8 cellular contexts compared by ENCODE assay signal in genomic region chr14:24135834-24136683, GRCh38. TPM values are rescaled to one million over a fixed set of nuclear protein-coding genes. Genes with fewer than 3 reads are reported as not detected.
A peak's percentile ranks its signal among the peaks of the same experiment; 100 is the strongest.
DNase-seq lines count a peak whose midpoint lies in the region; ATAC-seq and TF ChIP-seq lines count a peak whose summit lies in the region.

TSS of gene PSME1 (plus strand) at chr14:24136194. CDS start at chr14:24136263, 69 bp downstream.

- peaks cover 3% of the 10 kb centered on the region for H3K36me3 Mint-ChIP-seq in IgD-negative memory B cell

- H3K27me3 Mint-ChIP-seq in IgD-negative memory B cell = no peaks in the 10 kb centered on the region

- no peaks in the 10 kb centered on the region for H3K27me3 ChIP-seq in mucosa of stomach (ENCODE audit: control insufficient read depth, insufficient read depth, low read length)

- peak within 1 kb of the TSS; percentile 78 to 98 (median 95) for H3K27ac Mint-ChIP-seq in IgD-negative memory B cell

- H3K4me3 ChIP-seq in epithelial cell of proximal tubule (ENCODE audit: low read depth, low read length) (peak within 1 kb of the TSS; percentile 95), mucosa of stomach (ENCODE audit: low read length) (peak within 1 kb of the TSS; percentile 33)

- no peak for TF ChIP-seq CTCF in epithelial cell of proximal tubule (conservative IDR thresholded peaks at IDR 0.05; ENCODE audit: low read depth, low read length)

- H3K4me1 ChIP-seq in mucosa of stomach (ENCODE audit: control insufficient read depth, insufficient read depth, low read length) = peaks cover 29% of the 10 kb centered on the region

- no peaks in the 10 kb centered on the region for H3K9me3 ChIP-seq in mucosa of stomach (ENCODE audit: control insufficient read depth, low read length)

- peaks cover 20 to 43% (median 26%) of the 10 kb centered on the region in 3 donors for H3K4me1 Mint-ChIP-seq in IgD-negative memory B cell

- DNase-seq in DMS 273 (lab: John Stamatoyannopoulos, UW; ENCODE audit: unreplicated experiment) (peak; percentile 97), OCI-M1 (lab: John Stamatoyannopoulos, UW) (peak; percentile 93), activated T-cell treated with anti-CD3 and anti-CD28 coated beads for 48 hours (ENCODE audit: low read depth) (peak; percentile 94), epithelial cell of proximal tubule (ENCODE audit: low read depth) (no peak)
- peak; percentile 92 to 94 for DNase-seq in stimulated activated CD8-positive, alpha-beta memory T cell treated with anti-CD3 and anti-CD28 coated beads, Interleukin-7, amount 100 ng/mL, for 1 hour (ENCODE audit: low read depth in 2 of 2)

- peak within 1 kb of the TSS; percentile 87 for H3K9ac ChIP-seq in mucosa of stomach (ENCODE audit: low read length)

- no peaks in the 10 kb centered on the region for H3K9me3 Mint-ChIP-seq in IgD-negative memory B cell

- no peaks in the 10 kb centered on the region for H3K36me3 ChIP-seq in mucosa of stomach (ENCODE audit: control insufficient read depth, insufficient read depth, low read length)

- peak; percentile 80 for ATAC-seq in GM21528 (IDR thresholded peaks at IDR 0.05; ENCODE audit: low FRiP score, unreplicated experiment)

- H3K4me3 Mint-ChIP-seq in IgD-negative memory B cell = peak within 1 kb of the TSS; percentile 90 to 98 (median 96)

RNA-seq across cellular contexts. Expression of gene PSME1, which starts in this region (rescaled TPM):
- polyA plus RNA-seq in IgD-negative memory B cell = 804 TPM
- total RNA-seq in epithelial cell of proximal tubule = 266 and 385 TPM in 2 replicates
